In the genomic region with DNA sequence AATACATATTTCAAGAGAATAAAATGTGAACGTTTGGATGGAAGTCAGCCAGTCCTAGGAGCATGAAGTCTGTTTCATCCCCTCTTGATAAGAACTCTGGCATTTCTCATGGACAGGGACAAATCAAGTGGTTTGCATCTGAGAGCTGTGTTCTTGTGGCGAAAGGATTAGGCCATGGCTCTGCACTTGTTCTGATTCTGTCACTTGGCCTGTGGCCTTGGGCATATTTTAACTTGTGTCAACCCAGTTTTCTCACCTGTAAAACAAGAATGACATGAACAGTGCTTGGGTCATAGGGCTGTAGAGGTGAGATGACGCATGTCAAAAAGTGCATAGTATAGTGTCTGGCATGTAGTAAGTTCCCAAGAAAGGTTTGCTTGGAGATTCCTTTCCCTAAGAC, we compare ENCODE assay signal across 19 cellular contexts.
DNase-seq lines count a peak whose midpoint lies in the region; ATAC-seq and TF ChIP-seq lines count a peak whose summit lies in the region.
"Had no signal": no experiment of that assay in that cellular context is flagged by ENCODE, and none has a peak within 500 bp of the region (broad histone marks: within the 10 kb centered on the region; RNA-seq: fewer than 3 reads in every experiment).

No MANE protein-coding gene starts in this region.

- peaks cover 29% of the 10 kb centered on the region for H3K4me1 Mint-ChIP-seq in T-helper 17 cell
- no peaks in the 10 kb centered on the region for H3K4me1 Mint-ChIP-seq in activated CD8-positive, alpha-beta T cell treated with anti-CD3 and anti-CD28 coated beads for 36 hours (ENCODE audit: low read depth)

- H3K9me3 ChIP-seq in T-helper 17 cell (ENCODE audit: control insufficient read depth, low read length, poor library complexity, severe bottlenecking): no peaks in the 10 kb centered on the region
- H3K9me3 ChIP-seq in esophagus muscularis mucosa: no peaks in the 10 kb centered on the region
- H3K9me3 ChIP-seq in left ventricle myocardium inferior (replicated peaks): no peaks in the 10 kb centered on the region
- no peaks in the 10 kb centered on the region for H3K9me3 ChIP-seq in tibial nerve
- H3K9me3 ChIP-seq: BE2C, SJCRH30 had no signal

- H3K36me3 ChIP-seq in esophagus muscularis mucosa (no peaks in the 10 kb centered on the region), left ventricle myocardium inferior (no peaks in the 10 kb centered on the region), rectal smooth muscle tissue (ENCODE audit: control insufficient read depth, insufficient read depth, low read length) (no peaks in the 10 kb centered on the region), tibial nerve (peaks cover 0 to 3% (median 0%) of the 10 kb centered on the region in 3 donors)
- H3K36me3 ChIP-seq: BE2C had no signal

- WGBS in esophagus muscularis mucosa: 78% methylated on average over 3 of the region's 3 CpGs
- WGBS in tibial nerve, 2 donors: 79 to 85% methylated on average over 3 of the region's 3 CpGs

- H3K27me3 Mint-ChIP-seq in T-helper 17 cell: no peaks in the 10 kb centered on the region
- H3K27me3 Mint-ChIP-seq in activated CD8-positive, alpha-beta T cell treated with anti-CD3 and anti-CD28 coated beads for 36 hours: no peaks in the 10 kb centered on the region

- no peak for TF ChIP-seq CTCF in esophagus muscularis mucosa (IDR thresholded peaks at IDR 0.05)
- no peak for TF ChIP-seq CTCF in left ventricle myocardium inferior (IDR thresholded peaks at IDR 0.05; ENCODE audit: borderline replicate concordance)
- no peak for TF ChIP-seq CTCF in activated CD8-positive, alpha-beta T cell treated with anti-CD3 and anti-CD28 coated beads for 36 hours (IDR thresholded peaks at IDR 0.05)
- no peak for TF ChIP-seq CTCF in tibial nerve (IDR thresholded peaks at IDR 0.05)

- H3K4me3 Mint-ChIP-seq in T-helper 17 cell: no peak overlapping the region
- no peak overlapping the region for H3K4me3 Mint-ChIP-seq in activated CD8-positive, alpha-beta T cell treated with anti-CD3 and anti-CD28 coated beads for 36 hours

- intact Hi-C loops in esophagus muscularis mucosa (cut with DNase I): loop anchor here (5.0 to 10.0 kb wide), 2 partner anchors 33 to 255 kb away; no protein-coding TSS in a partner anchor
- intact Hi-C loops in left ventricle myocardium inferior (cut with micrococcal nuclease): no loop called here
- intact Hi-C loops in activated CD8-positive, alpha-beta T cell treated with anti-CD3 and anti-CD28 coated beads for 36 hours (cut with micrococcal nuclease): no loop called here

- H3K4me1 ChIP-seq in esophagus muscularis mucosa (peaks cover 33 to 46% (median 42%) of the 10 kb centered on the region in 4 donors), left ventricle myocardium inferior (peaks cover 59% of the 10 kb centered on the region), rectal smooth muscle tissue (ENCODE audit: control insufficient read depth, insufficient read depth, low read length) (peaks cover 15% of the 10 kb centered on the region), tibial nerve (peaks cover 0 to 11% (median 0%) of the 10 kb centered on the region in 4 donors)
- H3K4me1 ChIP-seq: SJCRH30 had no signal

- H3K4me3 ChIP-seq in esophagus muscularis mucosa (no peak overlapping the region), left ventricle myocardium inferior (no peak overlapping the region), rectal smooth muscle tissue (ENCODE audit: low read length) (no peak overlapping the region), tibial nerve (no peak overlapping the region)
- H3K4me3 ChIP-seq: K562, SJCRH30 had no signal

- H3K27ac Mint-ChIP-seq in T-helper 17 cell: peak overlapping the region; percentile 59
- no peak overlapping the region for H3K27ac Mint-ChIP-seq in activated CD8-positive, alpha-beta T cell treated with anti-CD3 and anti-CD28 coated beads for 36 hours

- POLR2A ChIA-PET in activated CD8-positive, alpha-beta T cell treated with anti-CD3 and anti-CD28 coated beads for 36 hours (lab: Charles Lee): no interaction called here

- H3K9me3 Mint-ChIP-seq in activated CD8-positive, alpha-beta T cell treated with anti-CD3 and anti-CD28 coated beads for 36 hours: no peaks in the 10 kb centered on the region

- H3K27me3 ChIP-seq in esophagus muscularis mucosa (no peaks in the 10 kb centered on the region), left ventricle myocardium inferior (ENCODE audit: low read depth) (no peaks in the 10 kb centered on the region), rectal smooth muscle tissue (ENCODE audit: control insufficient read depth, insufficient read depth, low read length) (no peaks in the 10 kb centered on the region), tibial nerve (no peaks in the 10 kb centered on the region)
- H3K27me3 ChIP-seq: BE2C, SJCRH30 had no signal

- H3K9ac ChIP-seq in rectal smooth muscle tissue (ENCODE audit: low read length): no peak overlapping the region

- peak overlapping the region; percentile 14 to 82 (median 53) for H3K27ac ChIP-seq in esophagus muscularis mucosa (replicated peaks in 1 of 4)
- H3K27ac ChIP-seq in left ventricle myocardium inferior (replicated peaks): peak overlapping the region; percentile 57
- H3K27ac ChIP-seq in rectal smooth muscle tissue (ENCODE audit: low read depth, low read length): peak overlapping the region; percentile 41
- no peak overlapping the region for H3K27ac ChIP-seq in tibial nerve
- H3K27ac ChIP-seq: SJCRH30 had no signal

- no peak for TF ChIP-seq EP300 in esophagus muscularis mucosa (IDR thresholded peaks at IDR 0.05)
- no peak for TF ChIP-seq EP300 in tibial nerve (IDR thresholded peaks at IDR 0.05)

- CTCF ChIA-PET in activated CD8-positive, alpha-beta T cell treated with anti-CD3 and anti-CD28 coated beads for 36 hours (lab: Charles Lee): interaction anchor here (0.9 to 1.6 kb wide), 3 partner anchors 32 kb away, joined by 3 to 4 read pairs (median 3); no protein-coding TSS in a partner anchor

- no peak for ATAC-seq in T-helper 17 cell
- no peak for ATAC-seq in activated CD8-positive, alpha-beta T cell treated with anti-CD3 and anti-CD28 coated beads for 36 hours
- ATAC-seq: K562, Panc1 had no signal

- peaks cover 9% of the 10 kb centered on the region for H3K36me3 Mint-ChIP-seq in T-helper 17 cell (ENCODE audit: low read depth)
- H3K36me3 Mint-ChIP-seq in activated CD8-positive, alpha-beta T cell treated with anti-CD3 and anti-CD28 coated beads for 36 hours (ENCODE audit: low read depth): peaks cover 10% of the 10 kb centered on the region

- DNase-seq in T-helper 17 cell (no peak), esophagus muscularis mucosa (ENCODE audit: extremely low spot score) (no peak), left ventricle myocardium inferior (no peak), tibial nerve (ENCODE audit: low spot score in 2 of 2) (no peak), NCI-H748 (lab: John Stamatoyannopoulos, UW; ENCODE audit: unreplicated experiment) (no peak)
- no peak for DNase-seq in activated CD8-positive, alpha-beta T cell treated with anti-CD3 and anti-CD28 coated beads for 36 hours
- DNase-seq: BE2C, EL, GF-D8, MM.1S, NCI-H1105, NCI-H146, NCI-H2029, NCI-H345, NCI-H82, SJCRH30 had no signal

- TF ChIP-seq POLR2A in esophagus muscularis mucosa (IDR thresholded peaks at IDR 0.05; ENCODE audit: low read depth) (no peak), tibial nerve (IDR thresholded peaks at IDR 0.05) (no peak)

Comparison
In these comparisons a context has a peak if more than half of its experiments do, and no peak if none do; other contexts are left out.
1. H3K27ac ChIP-seq: peak in esophagus muscularis mucosa (4 of 4), left ventricle myocardium inferior (single experiment) and rectal smooth muscle tissue (single experiment); none in tibial nerve (0 of 4).